Comparison of ENCODE assay signal across 8 cellular contexts in the genomic region with DNA sequence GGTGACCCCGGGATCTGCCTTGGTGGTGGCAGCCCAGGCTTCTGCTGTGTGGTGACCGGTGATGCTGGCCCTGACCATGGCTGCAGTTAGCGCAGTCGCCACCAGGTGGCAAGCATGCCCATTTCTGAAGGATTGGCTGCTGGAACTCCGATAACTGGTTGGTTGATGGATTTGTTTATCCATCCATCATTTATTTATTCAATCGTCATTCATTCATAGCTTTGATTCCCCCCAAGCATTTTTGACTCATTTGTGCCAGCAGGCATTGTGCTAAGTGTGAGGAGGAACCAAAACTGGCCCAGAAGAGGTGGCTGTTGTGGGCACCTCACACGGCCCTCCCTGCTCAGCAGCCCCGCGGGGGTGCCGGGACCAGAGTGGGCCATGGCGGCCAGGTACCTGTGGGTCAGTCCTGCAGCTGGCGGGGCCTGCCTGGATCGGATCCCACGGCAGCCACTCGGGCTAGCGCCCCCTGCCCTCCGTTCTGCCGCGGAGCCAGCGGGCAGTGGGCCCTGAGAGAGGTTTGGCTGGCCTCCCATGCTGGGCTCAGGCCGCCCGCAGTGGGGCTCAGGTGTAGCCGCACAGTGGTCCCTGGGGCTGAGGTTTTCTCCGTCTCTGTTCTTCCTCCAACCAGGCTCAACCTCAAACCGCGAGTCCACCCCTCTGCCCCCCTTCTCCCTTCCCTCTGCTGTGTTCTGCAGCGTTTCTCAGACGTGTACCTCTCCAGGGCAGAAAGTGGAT. TPM values are rescaled to one million over a fixed set of nuclear protein-coding genes. Genes with fewer than 3 reads are reported as not detected.
DNase-seq lines count a peak whose midpoint lies in the region; ATAC-seq, FAIRE-seq and TF ChIP-seq lines count a peak whose summit lies in the region.

No MANE protein-coding gene starts in this region.

- intact Hi-C loops in dorsolateral prefrontal cortex (cut with DNase I) = loop anchor here (2.0 to 10.0 kb wide), 4 partner anchors 60 to 270 kb away; partner anchors contain the start of gene SGCA (in 1 of the 2)

- peaks cover 0 to 11% (median 0%) of the 10 kb centered on the region in 45 donors for H3K27me3 ChIP-seq in dorsolateral prefrontal cortex
- H3K27me3 ChIP-seq in lung (ENCODE audit: control insufficient read depth, insufficient read depth) = no peaks in the 10 kb centered on the region

- H3K27ac ChIP-seq in dorsolateral prefrontal cortex (no peak overlapping the region), lung (ENCODE audit: low read depth in 1 of 2, low read length in 1 of 2) (peak overlapping the region in 1 of 2 donors; percentile 73)

- POLR2A ChIA-PET in AG04449 (lab: Yijun Ruan, JAX) = interaction anchor here (0.6 to 3.4 kb wide), 9 partner anchors 26 to 60 kb away, joined by 3 to 20 read pairs (median 5); partner anchors contain the start of gene ITGA3

- H3K4me3 ChIP-seq in AG04449 (ENCODE audit: low read depth, low read length) (peak overlapping the region; percentile 51), dorsolateral prefrontal cortex (peak overlapping the region in 57 of 59 donors; percentile 9 to 58 (median 41)), lung (no peak overlapping the region)

- CTCF ChIA-PET in AG04449 (lab: Yijun Ruan, JAX) = interaction anchor here (0.6 to 11.1 kb wide), 24 partner anchors 9 to 284 kb away, joined by 3 to 188 read pairs (median 4); partner anchors contain the start of genes ITGA3 and PDK2

- peak; percentile 95 for TF ChIP-seq CTCF in AG04449 (IDR thresholded peaks at IDR 0.05; ENCODE audit: insufficient read depth, low read length, missing control alignments)
- TF ChIP-seq CTCF in dorsolateral prefrontal cortex (IDR thresholded peaks at IDR 0.05 in 54 of 56, conservative IDR thresholded peaks at IDR 0.05 in 2 of 56; ENCODE audit: low read depth in 1 of 56, partially characterized antibody in 56 of 56) = peak; percentile 83 to 100 (median 96)
- TF ChIP-seq CTCF in lung (IDR thresholded peaks at IDR 0.05; ENCODE audit: control extremely low read depth, extremely low read depth) = peak; percentile 98

- peaks cover 0 to 20% of the 10 kb centered on the region in 2 donors for H3K4me1 ChIP-seq in lung (ENCODE audit: control insufficient read depth in 2 of 2, insufficient read depth in 2 of 2, low read length in 2 of 2)

- no peaks in the 10 kb centered on the region for H3K9me3 ChIP-seq in lung (ENCODE audit: control insufficient read depth in 2 of 2, insufficient read depth in 1 of 2, low read length in 1 of 2)

- H3K36me3 ChIP-seq in lung (ENCODE audit: control insufficient read depth in 2 of 2, insufficient read depth in 2 of 2, low read length in 2 of 2) = no peaks in the 10 kb centered on the region

- ATAC-seq in lung (ENCODE audit: insufficient read depth, low FRiP score) (peak; percentile 84), HG02623 (IDR thresholded peaks at IDR 0.05; ENCODE audit: unreplicated experiment) (no peak)

- DNase-seq in AG04449 (ENCODE audit: low read depth, low spot score) (no peak), GM18507 (ENCODE audit: extremely low spot score, insufficient read length, low read depth) (peak; percentile 62), NCI-H510A (lab: John Stamatoyannopoulos, UW) (peak; percentile 24), dorsolateral prefrontal cortex (peak; percentile 69 to 92 (median 86)), lung (ENCODE audit: low spot score) (peak; percentile 85)
- DNase-seq in activated CD4-positive, alpha-beta T cell treated with anti-CD3 and anti-CD28 coated beads, Interleukin-2, amount 50 U/mL, for 48 hours = peak; percentile 87 to 91
- DNase-seq in stimulated activated CD4-positive, alpha-beta T cell treated with anti-CD3 and anti-CD28 coated beads, TNF-alpha, amount 100 ng/mL, for 4 hours (ENCODE audit: low read depth in 3 of 3) = peak; percentile 68 to 70 (median 69)

- FAIRE-seq in GM18507 (lab: Jason Lieb, UNC) = peak; percentile 88

- WGBS in lung, 2 donors = 2 to 4% methylated on average over 22 to 28 of the region's 28 CpGs

RNA-seq across cellular contexts. Expression of gene ITGA3, which starts 28.8 kb away (rescaled TPM):
- 10 to 100 TPM; 12.7 to 53.3 (median 33.2) TPM for total RNA-seq in dorsolateral prefrontal cortex
- total RNA-seq in lung = 100 to 1,000 TPM; 142 to 204 TPM
- 100 to 1,000 TPM in 1 of 2 donors, 10 to 100 TPM in 1; 83.9 to 123 TPM for polyA plus RNA-seq in lung

RNA-seq across cellular contexts. Expression of gene DLX3, which starts 32.0 kb away (rescaled TPM):
- total RNA-seq in dorsolateral prefrontal cortex (under 1 TPM in 49 of 120 experiments, not detected in 71; 0.14 to 0.93 (median 0.37) TPM), lung (1 to 10 TPM in 1 of 2 donors, under 1 TPM in 1; 0.52 to 1.3 TPM)
- under 1 TPM; 0.17 to 0.77 TPM for polyA plus RNA-seq in lung

RNA-seq across cellular contexts. Expression of gene DLX4, which starts 58.1 kb away (rescaled TPM):
- total RNA-seq in dorsolateral prefrontal cortex (1 to 10 TPM in 20 of 120 experiments, under 1 TPM in 41, not detected in 59; 0.27 to 2.5 (median 0.76) TPM), lung (1 to 10 TPM in 1 of 2 donors, under 1 TPM in 1; 0.51 to 2.2 TPM)
- polyA plus RNA-seq in lung = under 1 TPM; 0.45 to 0.93 TPM
